Comparison of ENCODE assay signal across 8 cellular contexts in the genomic region with DNA sequence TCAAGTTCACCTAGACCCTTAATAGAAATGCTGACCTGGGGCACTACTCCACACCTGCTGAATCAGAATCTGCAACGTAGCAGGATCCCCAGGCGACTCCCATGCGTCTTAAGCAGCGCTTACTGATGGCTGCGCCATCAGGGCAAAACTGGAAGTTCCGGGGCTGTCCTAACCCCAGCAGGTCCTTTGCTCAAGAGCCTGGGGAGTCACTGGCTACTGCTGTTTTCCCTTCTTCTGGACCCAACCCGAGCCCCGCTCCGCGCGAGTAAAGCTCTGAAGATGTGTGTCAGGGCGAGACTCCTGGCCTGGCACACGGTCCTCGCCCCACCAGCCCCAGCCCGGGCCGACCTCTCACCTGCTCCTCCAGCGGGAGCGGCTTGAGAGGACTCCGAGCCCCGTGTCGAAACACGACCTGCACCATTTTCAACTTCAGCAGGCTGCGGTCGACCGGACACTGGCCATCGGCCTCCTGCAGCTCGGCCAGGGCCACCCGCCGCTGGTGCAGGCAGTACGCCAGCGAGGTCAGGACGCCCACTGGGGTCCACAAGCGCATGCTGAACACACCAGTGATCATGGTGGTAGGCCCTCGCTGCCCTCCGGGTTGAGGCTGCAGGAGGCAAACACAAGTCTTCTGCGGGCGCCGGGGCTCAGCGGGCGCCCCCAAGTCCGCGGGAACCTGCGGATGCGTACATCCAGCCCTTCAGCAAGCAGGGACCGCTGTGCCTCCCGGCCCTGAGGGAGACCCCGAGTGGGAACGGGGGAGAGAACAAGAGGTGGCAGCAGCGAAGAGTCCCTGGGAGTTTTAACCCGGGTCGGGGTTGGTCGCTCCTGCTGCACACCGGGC. TPM values are rescaled to one million over a fixed set of nuclear protein-coding genes. Genes with fewer than 3 reads are reported as not detected.
A peak's percentile ranks its signal among the peaks of the same experiment; 100 is the strongest.
DNase-seq lines count a peak whose midpoint lies in the region; TF ChIP-seq lines count a peak whose summit lies in the region.

No MANE protein-coding gene starts in this region.

- H3K27me3 ChIP-seq in layer of hippocampus (ENCODE audit: control insufficient read depth, insufficient read depth, low read length) = no peaks in the 10 kb centered on the region

- DNase-seq in GM12865 (ENCODE audit: low read depth) = peak; percentile 69
- peak; percentile 48 for DNase-seq in HCEC 1CT
- DNase-seq in M059J (ENCODE audit: low read depth) = peak; percentile 69
- DNase-seq in cerebellum (ENCODE audit: low spot score) = peak; percentile 8
- DNase-seq in stimulated activated CD4-positive, alpha-beta T cell treated with anti-CD3 and anti-CD28 coated beads, Interleukin-1b, Interleukin-23, amount 100 ng/mL, for 4 hours (ENCODE audit: low read depth in 2 of 2) = peak; percentile 13 to 25
- DNase-seq in OCI-M2 (lab: John Stamatoyannopoulos, UW; ENCODE audit: unreplicated experiment) = no peak

- TF ChIP-seq CTCF in GM12865 (IDR thresholded peaks at IDR 0.05; ENCODE audit: insufficient read depth, low read depth, low read length, missing control alignments) (no peak), VCaP (conservative IDR thresholded peaks at IDR 0.05) (no peak)

- peak overlapping the region; percentile 97 for H3K27ac ChIP-seq in VCaP
- H3K27ac ChIP-seq in layer of hippocampus (ENCODE audit: low read depth, low read length) = peak overlapping the region; percentile 72

- peak overlapping the region; percentile 83 for H3K4me3 ChIP-seq in GM12865 (ENCODE audit: low read depth, low read length)

RNA-seq across cellular contexts. Expression of a gene that starts 0.6 kb away (rescaled TPM):
- 5.0 and 10.0 TPM in 2 replicates for total RNA-seq in M059J (2014; rRNA removed; shearing (Covaris generic))
- 9.2 TPM for total RNA-seq in cerebellum
